Comparison of ENCODE assay signal across 14 cellular contexts in genomic region chr10:119644215-119644826, GRCh38. TPM values are rescaled to one million over a fixed set of nuclear protein-coding genes. Genes with fewer than 3 reads are reported as not detected.
DNase-seq lines count a peak whose midpoint lies in the region; ATAC-seq and TF ChIP-seq lines count a peak whose summit lies in the region.
"Had no signal": no experiment of that assay in that cellular context is flagged by ENCODE, and none has a peak within 500 bp of the region (broad histone marks: within the 10 kb centered on the region; RNA-seq: fewer than 3 reads in every experiment).

No MANE protein-coding gene starts in this region.

- H3K4me3 Mint-ChIP-seq in CD8-positive, alpha-beta memory T cell = no peak overlapping the region
- H3K4me3 Mint-ChIP-seq: activated naive CD4-positive, alpha-beta T cell treated with anti-CD3 and anti-CD28 coated beads, Interleukin-2, amount 10 ng/mL, durations not matched to agents 7 days and 5 days; natural killer cell treated with Interleukin-12 subunit alpha and Interleukin-12 subunit beta and Interleukin-15 and Interleukin-18, amount 100 ng/mL, for 72 hours had no signal

- TF ChIP-seq POLR2A in NB4 (IDR thresholded peaks at IDR 0.05; ENCODE audit: extremely low read depth, insufficient read length) = no peak

- no peaks in the 10 kb centered on the region for H3K36me3 ChIP-seq in CD8-positive, alpha-beta memory T cell (ENCODE audit: insufficient read depth, low read length)
- H3K36me3 ChIP-seq: SJSA1, stomach had no signal

- peaks cover 22% of the 10 kb centered on the region for H3K4me1 ChIP-seq in CD8-positive, alpha-beta memory T cell (ENCODE audit: insufficient read depth, low read length)
- H3K4me1 ChIP-seq: SJSA1, stomach had no signal

- H3K27ac ChIP-seq in CD8-positive, alpha-beta memory T cell (ENCODE audit: low read depth, low read length) = no peak overlapping the region
- H3K27ac ChIP-seq: epithelial cell of prostate, SJSA1, stomach had no signal

- POLR2A ChIA-PET in CD8-positive, alpha-beta memory T cell (lab: Charles Lee) = no interaction called here

- DNase-seq in GM03348 (ENCODE audit: low spot score) = peak; percentile 33
- DNase-seq in NB4 (ENCODE audit: low read depth) = no peak
- peak; percentile 71 for DNase-seq in ecto neural progenitor cell (ENCODE audit: low spot score)
- no peak for DNase-seq in sciatic nerve (ENCODE audit: low spot score)
- no peak for DNase-seq in CD8-positive, alpha-beta memory T cell
- DNase-seq: activated naive CD4-positive, alpha-beta T cell treated with anti-CD3 and anti-CD28 coated beads, Interleukin-2, amount 10 ng/mL, durations not matched to agents 7 days and 5 days; Calu3; NCI-H2081 treated with DMSO at 0.1 percent for 48 hours; stomach had no signal

- CTCF ChIA-PET in CD8-positive, alpha-beta memory T cell (lab: Charles Lee) = interaction anchor here (1.0 to 2.8 kb wide), 2 partner anchors 10 to 11 kb away, joined by 3 to 10 read pairs; no protein-coding TSS in a partner anchor

- no peak overlapping the region for H3K27ac Mint-ChIP-seq in CD8-positive, alpha-beta memory T cell
- H3K27ac Mint-ChIP-seq: activated naive CD4-positive, alpha-beta T cell treated with anti-CD3 and anti-CD28 coated beads, Interleukin-2, amount 10 ng/mL, durations not matched to agents 7 days and 5 days; natural killer cell treated with Interleukin-12 subunit alpha and Interleukin-12 subunit beta and Interleukin-15 and Interleukin-18, amount 100 ng/mL, for 72 hours had no signal

- ATAC-seq in sciatic nerve (peak; percentile 24), GM21717 (IDR thresholded peaks at IDR 0.05; ENCODE audit: unreplicated experiment) (no peak), HG02798 (IDR thresholded peaks at IDR 0.05; ENCODE audit: poor library complexity, unreplicated experiment) (no peak)
- ATAC-seq: natural killer cell treated with Interleukin-12 subunit alpha and Interleukin-12 subunit beta and Interleukin-15 and Interleukin-18, amount 100 ng/mL, for 72 hours had no signal

- no peak overlapping the region for H3K4me3 ChIP-seq in NB4 (ENCODE audit: low read depth, low read length)
- no peak overlapping the region for H3K4me3 ChIP-seq in CD8-positive, alpha-beta memory T cell (ENCODE audit: low read length)
- H3K4me3 ChIP-seq: SJSA1, stomach had no signal

- peaks cover 0 to 5% (median 0%) of the 10 kb centered on the region in 3 donors for H3K36me3 Mint-ChIP-seq in CD8-positive, alpha-beta memory T cell
- H3K36me3 Mint-ChIP-seq: activated naive CD4-positive, alpha-beta T cell treated with anti-CD3 and anti-CD28 coated beads, Interleukin-2, amount 10 ng/mL, durations not matched to agents 7 days and 5 days; natural killer cell treated with Interleukin-12 subunit alpha and Interleukin-12 subunit beta and Interleukin-15 and Interleukin-18, amount 100 ng/mL, for 72 hours had no signal

- peaks cover 7% of the 10 kb centered on the region for H3K9me3 ChIP-seq in CD8-positive, alpha-beta memory T cell (ENCODE audit: low read length)
- H3K9me3 ChIP-seq: SJSA1 had no signal

- peak; percentile 9 for TF ChIP-seq CTCF in NB4 (IDR thresholded peaks at IDR 0.05; ENCODE audit: low read depth, low read length)

- intact Hi-C loops in sciatic nerve (cut with DNase I) = no loop called here

- H3K4me1 Mint-ChIP-seq in CD8-positive, alpha-beta memory T cell = peaks cover 21 to 34% (median 32%) of the 10 kb centered on the region in 3 donors

- no peaks in the 10 kb centered on the region for H3K27me3 ChIP-seq in CD8-positive, alpha-beta memory T cell (ENCODE audit: insufficient read depth, low read length, poor library complexity, severe bottlenecking)
- H3K27me3 ChIP-seq: SJSA1, stomach had no signal

- H3K27me3 Mint-ChIP-seq in CD8-positive, alpha-beta memory T cell = peaks cover 0 to 4% of the 10 kb centered on the region in 2 donors

- H3K9me3 Mint-ChIP-seq in CD8-positive, alpha-beta memory T cell = peaks cover 0 to 10% (median 0%) of the 10 kb centered on the region in 5 donors
- H3K9me3 Mint-ChIP-seq: activated naive CD4-positive, alpha-beta T cell treated with anti-CD3 and anti-CD28 coated beads, Interleukin-2, amount 10 ng/mL, durations not matched to agents 7 days and 5 days; natural killer cell treated with Interleukin-12 subunit alpha and Interleukin-12 subunit beta and Interleukin-15 and Interleukin-18, amount 100 ng/mL, for 72 hours had no signal

RNA-seq across cellular contexts. Expression of gene BAG3, which starts 6.9 kb away (rescaled TPM):
- total RNA-seq in sciatic nerve = 50.1 TPM
- total RNA-seq in CD8-positive, alpha-beta memory T cell = 10 to 100 TPM; 12.0 to 12.5 TPM
- polyA plus RNA-seq in CD8-positive, alpha-beta memory T cell = 11.3 TPM

RNA-seq across cellular contexts. Expression of gene TIAL1, which starts 47.6 kb away (rescaled TPM):
- 121 TPM for total RNA-seq in sciatic nerve
- 100 to 1,000 TPM; 201 to 207 TPM for total RNA-seq in CD8-positive, alpha-beta memory T cell
- polyA plus RNA-seq in CD8-positive, alpha-beta memory T cell = 15.0 TPM

Comparison
In these comparisons a context has a peak if more than half of its experiments do, and no peak if none do; other contexts are left out.
1. DNase-seq: peak in GM03348 (single experiment) and ecto neural progenitor cell (single experiment); none in NB4 (single experiment), sciatic nerve (single experiment) and CD8-positive, alpha-beta memory T cell (0 of 5).